Comparison of ENCODE assay signal across 8 cellular contexts in genomic region chr5:71587709-71588532, GRCh38. TPM values are rescaled to one million over a fixed set of nuclear protein-coding genes. Genes with fewer than 3 reads are reported as not detected.
DNase-seq lines count a peak whose midpoint lies in the region; ATAC-seq and TF ChIP-seq lines count a peak whose summit lies in the region.

No MANE protein-coding gene starts in this region.

- peak overlapping the region; percentile 96 for H3K4me3 Mint-ChIP-seq in T-helper 17 cell

- H3K4me1 ChIP-seq in esophagus (ENCODE audit: control insufficient read depth in 2 of 2, insufficient read depth in 2 of 2, low read length in 1 of 2) = peaks cover 0 to 3% of the 10 kb centered on the region in 2 donors

- H3K4me3 ChIP-seq in esophagus (ENCODE audit: low read depth in 1 of 2, low read length in 2 of 2) = peak overlapping the region; percentile 64 to 76

- H3K27ac Mint-ChIP-seq in T-helper 17 cell = peak overlapping the region; percentile 96

- peak; percentile 6 for ATAC-seq in HG02798 (IDR thresholded peaks at IDR 0.05; ENCODE audit: poor library complexity, unreplicated experiment)
- peak; percentile 20 for ATAC-seq in T-helper 17 cell
- peak; percentile 1 for ATAC-seq in omental fat pad (ENCODE audit: low FRiP score)

- WGBS in esophagus, 2 donors = 63 to 66% methylated on average over 19 of the region's 19 CpGs

- H3K27me3 ChIP-seq in esophagus (ENCODE audit: control insufficient read depth in 1 of 2, insufficient read depth in 2 of 2, low read length in 2 of 2) = no peaks in the 10 kb centered on the region

- no peak for TF ChIP-seq CTCF in omental fat pad (IDR thresholded peaks at IDR 0.05)

- H3K36me3 ChIP-seq in esophagus (ENCODE audit: control insufficient read depth in 2 of 2, insufficient read depth in 2 of 2, low read length in 1 of 2) = peaks cover 0 to 2% of the 10 kb centered on the region in 2 donors

- H3K9me3 ChIP-seq in T-helper 17 cell (ENCODE audit: control insufficient read depth, low read length, poor library complexity, severe bottlenecking) = no peaks in the 10 kb centered on the region
- no peaks in the 10 kb centered on the region for H3K9me3 ChIP-seq in esophagus (ENCODE audit: control insufficient read depth in 2 of 2, insufficient read depth in 1 of 2, low read depth in 1 of 2, low read length in 1 of 2)

- no peaks in the 10 kb centered on the region for H3K27me3 Mint-ChIP-seq in T-helper 17 cell

- H3K36me3 Mint-ChIP-seq in T-helper 17 cell (ENCODE audit: low read depth) = no peaks in the 10 kb centered on the region

- DNase-seq in SIG-M5 treated with dmso at 0.1 percent for 504 hours (lab: John Stamatoyannopoulos, UW; ENCODE audit: unreplicated experiment) (peak; percentile 37), SIG-M5 (lab: John Stamatoyannopoulos, UW) (no peak), T-helper 17 cell (peak in 1 of 3 donors; percentile 8), omental fat pad (ENCODE audit: low spot score) (no peak), NCI-H1105 treated with DMSO at 0.1 percent for 48 hours (lab: John Stamatoyannopoulos, UW) (no peak), nucleus accumbens (lab: John Stamatoyannopoulos, UW) (no peak)

- H3K4me1 Mint-ChIP-seq in T-helper 17 cell = peaks cover 37% of the 10 kb centered on the region

- peak overlapping the region; percentile 73 to 84 for H3K27ac ChIP-seq in esophagus (ENCODE audit: low read depth in 2 of 2, low read length in 1 of 2)

RNA-seq across cellular contexts. Expression of gene MCCC2, which starts 0.8 kb away (rescaled TPM):
- total RNA-seq in T-helper 17 cell = 10 to 100 TPM; 27.9 to 30.1 TPM
- polyA plus RNA-seq in esophagus = 10 to 100 TPM; 14.2 to 22.5 TPM
- 10 to 100 TPM; 32.8 to 73.5 (median 37.4) TPM for total RNA-seq in omental fat pad
